In genomic region chr19:29290853-29291252, GRCh38 we compare ENCODE assay signal across 25 cellular contexts.
A peak's percentile ranks its signal among the peaks of the same experiment; 100 is the strongest.
DNase-seq lines count a peak whose midpoint lies in the region; ATAC-seq and TF ChIP-seq lines count a peak whose summit lies in the region.
"Had no signal": no experiment of that assay in that cellular context is flagged by ENCODE, and none has a peak within 500 bp of the region (broad histone marks: within the 10 kb centered on the region; RNA-seq: fewer than 3 reads in every experiment).

No MANE protein-coding gene starts in this region.

- intact Hi-C loops in natural killer cell (cut with micrococcal nuclease): no loop called here
- intact Hi-C loops in upper lobe of right lung (cut with DNase I): no loop called here

- no peaks in the 10 kb centered on the region for H3K36me3 ChIP-seq in upper lobe of right lung
- H3K36me3 ChIP-seq: left ventricle myocardium inferior, suprapubic skin, uterus had no signal

- no peak overlapping the region for H3K4me3 Mint-ChIP-seq in natural killer cell treated with Interleukin-12 subunit alpha and Interleukin-12 subunit beta and Interleukin-15 and Interleukin-18, amount 100 ng/mL, for 72 hours
- H3K4me3 Mint-ChIP-seq in natural killer cell: no peak overlapping the region
- no peak overlapping the region for H3K4me3 Mint-ChIP-seq in effector memory CD8-positive, alpha-beta T cell
- H3K4me3 Mint-ChIP-seq: CD14-positive monocyte, IgD-negative memory B cell had no signal

- TF ChIP-seq CTCF in natural killer cell (IDR thresholded peaks at IDR 0.05) (no peak), upper lobe of right lung (IDR thresholded peaks at IDR 0.05) (no peak), GM10266 (IDR thresholded peaks at IDR 0.05; ENCODE audit: control insufficient read depth, insufficient read depth, low read depth, missing control alignments) (no peak)

- peak; percentile 50 for DNase-seq in natural killer cell treated with Interleukin-12 subunit alpha and Interleukin-12 subunit beta and Interleukin-15 and Interleukin-18, amount 100 ng/mL, for 72 hours (ENCODE audit: low spot score)
- DNase-seq in natural killer cell (no peak), NCI-H1694 (lab: John Stamatoyannopoulos, UW) (peak; percentile 65), upper lobe of right lung (peak; percentile 26), DMS53 (lab: John Stamatoyannopoulos, UW) (no peak), GM10266 (ENCODE audit: extremely low spot score) (no peak), GF-D8 (lab: John Stamatoyannopoulos, UW) (no peak)
- no peak for DNase-seq in effector memory CD8-positive, alpha-beta T cell
- DNase-seq: activated CD4-positive, alpha-beta T cell treated with anti-CD3 and anti-CD28 coated beads for 4 hours; activated CD8-positive, alpha-beta memory T cell treated with anti-CD3 and anti-CD28 coated beads for 24 hours; activated naive CD4-positive, alpha-beta T cell treated with Interleukin-2 at 50 U/mL for 16 hours; GOT3; islet precursor cell; left ventricle myocardium inferior; NCI-H146; NCI-H226; occipital lobe; PC-9; stimulated activated naive CD4-positive, alpha-beta T cell; T-helper 2 cell; uterus had no signal

- H3K27ac ChIP-seq in upper lobe of right lung: no peak overlapping the region
- H3K27ac ChIP-seq: left ventricle myocardium inferior, PC-9, suprapubic skin, uterus had no signal

- H3K27ac Mint-ChIP-seq in natural killer cell treated with Interleukin-12 subunit alpha and Interleukin-12 subunit beta and Interleukin-15 and Interleukin-18, amount 100 ng/mL, for 72 hours: no peak overlapping the region
- H3K27ac Mint-ChIP-seq in natural killer cell: no peak overlapping the region
- peak overlapping the region; percentile 27 to 47 for H3K27ac Mint-ChIP-seq in effector memory CD8-positive, alpha-beta T cell
- H3K27ac Mint-ChIP-seq: CD14-positive monocyte, IgD-negative memory B cell had no signal

- no peaks in the 10 kb centered on the region for H3K9me3 ChIP-seq in upper lobe of right lung
- H3K9me3 ChIP-seq: left ventricle myocardium inferior, suprapubic skin, uterus had no signal

- H3K4me1 ChIP-seq in upper lobe of right lung: no peaks in the 10 kb centered on the region
- H3K4me1 ChIP-seq: left ventricle myocardium inferior, suprapubic skin, uterus had no signal

- H3K36me3 Mint-ChIP-seq in natural killer cell treated with Interleukin-12 subunit alpha and Interleukin-12 subunit beta and Interleukin-15 and Interleukin-18, amount 100 ng/mL, for 72 hours: no peaks in the 10 kb centered on the region
- no peaks in the 10 kb centered on the region for H3K36me3 Mint-ChIP-seq in natural killer cell
- no peaks in the 10 kb centered on the region for H3K36me3 Mint-ChIP-seq in effector memory CD8-positive, alpha-beta T cell (ENCODE audit: insufficient read depth)
- H3K36me3 Mint-ChIP-seq: CD14-positive monocyte, IgD-negative memory B cell had no signal

- ATAC-seq in natural killer cell treated with Interleukin-12 subunit alpha and Interleukin-12 subunit beta and Interleukin-15 and Interleukin-18, amount 100 ng/mL, for 72 hours: no peak
- no peak for ATAC-seq in natural killer cell
- no peak for ATAC-seq in effector memory CD8-positive, alpha-beta T cell (replicated peaks)
- ATAC-seq in upper lobe of right lung: no peak
- ATAC-seq: Right ventricle myocardium inferior had no signal

- H3K4me3 ChIP-seq in upper lobe of right lung: no peak overlapping the region
- H3K4me3 ChIP-seq: left ventricle myocardium inferior, PC-9, suprapubic skin, uterus had no signal

- H3K27me3 Mint-ChIP-seq in natural killer cell treated with Interleukin-12 subunit alpha and Interleukin-12 subunit beta and Interleukin-15 and Interleukin-18, amount 100 ng/mL, for 72 hours: peaks cover 15 to 18% of the 10 kb centered on the region in 2 donors
- peaks cover 0 to 16% of the 10 kb centered on the region in 2 donors for H3K27me3 Mint-ChIP-seq in natural killer cell (ENCODE audit: low read depth in 2 of 2)
- peaks cover 0 to 35% of the 10 kb centered on the region in 2 donors for H3K27me3 Mint-ChIP-seq in effector memory CD8-positive, alpha-beta T cell

- no peaks in the 10 kb centered on the region for H3K9me3 Mint-ChIP-seq in natural killer cell treated with Interleukin-12 subunit alpha and Interleukin-12 subunit beta and Interleukin-15 and Interleukin-18, amount 100 ng/mL, for 72 hours
- H3K9me3 Mint-ChIP-seq in natural killer cell: no peaks in the 10 kb centered on the region
- no peaks in the 10 kb centered on the region for H3K9me3 Mint-ChIP-seq in effector memory CD8-positive, alpha-beta T cell

- peaks cover 17 to 19% of the 10 kb centered on the region in 2 donors for H3K4me1 Mint-ChIP-seq in natural killer cell treated with Interleukin-12 subunit alpha and Interleukin-12 subunit beta and Interleukin-15 and Interleukin-18, amount 100 ng/mL, for 72 hours (ENCODE audit: low read depth in 2 of 2)
- peaks cover 14% of the 10 kb centered on the region in 2 donors for H3K4me1 Mint-ChIP-seq in natural killer cell
- H3K4me1 Mint-ChIP-seq in effector memory CD8-positive, alpha-beta T cell (ENCODE audit: low read depth in 2 of 2): peaks cover 12 to 13% of the 10 kb centered on the region in 2 donors
- H3K4me1 Mint-ChIP-seq: CD14-positive monocyte, IgD-negative memory B cell had no signal

- no peaks in the 10 kb centered on the region for H3K27me3 ChIP-seq in upper lobe of right lung
- H3K27me3 ChIP-seq: uterus had no signal

Comparison
In these comparisons a context has a peak if more than half of its experiments do, and no peak if none do; other contexts are left out.
1. DNase-seq: peak in natural killer cell treated with Interleukin-12 subunit alpha and Interleukin-12 subunit beta and Interleukin-15 and Interleukin-18, amount 100 ng/mL, for 72 hours (single experiment), NCI-H1694 (single experiment) and upper lobe of right lung (single experiment); none in natural killer cell (single experiment), effector memory CD8-positive, alpha-beta T cell (0 of 3), DMS53 (single experiment), GM10266 (single experiment) and GF-D8 (single experiment).
2. H3K27ac Mint-ChIP-seq: peak in effector memory CD8-positive, alpha-beta T cell (2 of 2); none in natural killer cell treated with Interleukin-12 subunit alpha and Interleukin-12 subunit beta and Interleukin-15 and Interleukin-18, amount 100 ng/mL, for 72 hours (0 of 2) and natural killer cell (0 of 2).